1 cellular context compared by ENCODE assay signal in the genomic region with DNA sequence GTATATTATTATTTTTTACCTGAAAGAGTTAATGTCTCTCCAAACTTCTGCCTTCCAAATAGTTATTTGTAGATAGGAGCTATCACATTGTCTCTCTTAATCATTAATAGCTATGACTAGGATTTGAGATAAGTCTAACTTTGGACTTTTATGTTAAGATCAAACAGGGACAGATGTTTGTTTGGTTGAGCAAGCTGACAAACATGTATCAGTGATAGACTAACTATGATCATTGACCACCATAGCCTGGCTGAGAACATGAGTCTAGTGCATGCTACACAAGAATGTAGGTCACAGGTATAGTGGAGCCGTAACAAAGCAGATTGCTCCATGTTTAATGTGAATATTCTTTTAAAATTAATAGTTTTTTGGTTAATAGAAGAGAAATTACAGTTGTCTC. TPM values are rescaled to one million over a fixed set of nuclear protein-coding genes. Genes with fewer than 3 reads are reported as not detected.
"Had no signal": no experiment of that assay in that cellular context is flagged by ENCODE, and none has a peak within 500 bp of the region (broad histone marks: within the 10 kb centered on the region; RNA-seq: fewer than 3 reads in every experiment).

No MANE protein-coding gene starts in this region.

RNA-seq across cellular contexts. Expression of gene NUTM2A, which starts 53.6 kb away (rescaled TPM):
- total RNA-seq: activated CD4-positive, alpha-beta T cell treated with anti-CD3 and anti-CD28 coated beads, Interleukin-2, amount 10 ng/mL, durations not matched to agents 24 days and 14 days had no signal
